ENCODE assay signal across 18 cellular contexts in genomic region chr6:106216527-106216926, GRCh38.
DNase-seq lines count a peak whose midpoint lies in the region; ATAC-seq and TF ChIP-seq lines count a peak whose summit lies in the region.
"Had no signal": no experiment of that assay in that cellular context is flagged by ENCODE, and none has a peak within 500 bp of the region (broad histone marks: within the 10 kb centered on the region; RNA-seq: fewer than 3 reads in every experiment).

No MANE protein-coding gene starts in this region.

- no peak for TF ChIP-seq POLR2A in heart left ventricle (IDR thresholded peaks at IDR 0.05)

- H3K4me1 ChIP-seq in heart left ventricle: no peaks in the 10 kb centered on the region
- no peaks in the 10 kb centered on the region for H3K4me1 ChIP-seq in upper lobe of right lung

- H3K36me3 ChIP-seq in heart left ventricle (no peaks in the 10 kb centered on the region), upper lobe of right lung (no peaks in the 10 kb centered on the region)

- H3K27ac Mint-ChIP-seq in immature natural killer cell: no peak overlapping the region
- H3K27ac Mint-ChIP-seq: CD4-positive, alpha-beta memory T cell; GM23338 had no signal

- in situ Hi-C loops in SK-MEL-5 (cut with HindIII; ENCODE audit: low pct_unique_long_range_greater_than_20kb, low sequenced_read_pairs): no loop called here

- peaks cover 18 to 31% of the 10 kb centered on the region in 2 donors for H3K4me1 Mint-ChIP-seq in immature natural killer cell

- no peak for TF ChIP-seq CTCF in heart left ventricle (IDR thresholded peaks at IDR 0.05)
- no peak for TF ChIP-seq CTCF in upper lobe of right lung (IDR thresholded peaks at IDR 0.05)

- H3K9me3 ChIP-seq in heart left ventricle: no peaks in the 10 kb centered on the region
- no peaks in the 10 kb centered on the region for H3K9me3 ChIP-seq in upper lobe of right lung

- no peak overlapping the region for H3K27ac ChIP-seq in heart left ventricle
- no peak overlapping the region for H3K27ac ChIP-seq in upper lobe of right lung

- H3K27me3 Mint-ChIP-seq in immature natural killer cell (ENCODE audit: low read depth in 3 of 3): peaks cover 0 to 3% (median 2%) of the 10 kb centered on the region in 3 donors
- H3K27me3 Mint-ChIP-seq: CD4-positive, alpha-beta memory T cell had no signal

- intact Hi-C loops in Right ventricle myocardium inferior (cut with DNase I): no loop called here
- intact Hi-C loops in heart left ventricle (cut with DNase I): no loop called here
- intact Hi-C loops in upper lobe of right lung (cut with DNase I): no loop called here

- H3K4me3 Mint-ChIP-seq in immature natural killer cell: no peak overlapping the region
- H3K4me3 Mint-ChIP-seq: CD4-positive, alpha-beta memory T cell; GM23338 had no signal

- WGBS in heart left ventricle, 4 donors: 83 to 91% (median 85%) methylated on average over 1 of the region's 1 CpG

- DNase-seq in Right ventricle myocardium inferior (ENCODE audit: missing footprints) (no peak), heart left ventricle (no peak), SK-MEL-5 (ENCODE audit: low read depth, low spot score) (peak; percentile 57), fibroblast of peridontal ligament (ENCODE audit: extremely low read depth) (peak; percentile 36), upper lobe of right lung (no peak), immature natural killer cell (no peak), SW 1271 (lab: John Stamatoyannopoulos, UW) (no peak)
- DNase-seq: 8988T; CD4-positive, alpha-beta memory T cell; KBM-7; NCI-H1105 treated with DMSO at 0.1 percent for 48 hours; NCI-H187 treated with DMSO at 0.1 percent for 48 hours; NCI-H446; NCI-H69; NK-92 treated with Interleukin-12 subunit alpha and Interleukin-12 subunit beta, amount 100 ng/mL, for 24 hours; RPMI8226 had no signal

- H3K4me3 ChIP-seq in heart left ventricle (no peak overlapping the region), upper lobe of right lung (no peak overlapping the region)
- H3K4me3 ChIP-seq: GM23338 had no signal

- H3K27me3 ChIP-seq in heart left ventricle: no peaks in the 10 kb centered on the region
- H3K27me3 ChIP-seq in upper lobe of right lung: no peaks in the 10 kb centered on the region

- ATAC-seq in Right ventricle myocardium inferior (peak; percentile 26), heart left ventricle (no peak), upper lobe of right lung (peak; percentile 36), HG02610 (IDR thresholded peaks at IDR 0.05; ENCODE audit: unreplicated experiment) (no peak)
- ATAC-seq: GM23338 had no signal

- H3K36me3 Mint-ChIP-seq in immature natural killer cell: no peaks in the 10 kb centered on the region
- H3K36me3 Mint-ChIP-seq: CD4-positive, alpha-beta memory T cell had no signal

- H3K9me3 Mint-ChIP-seq in immature natural killer cell: no peaks in the 10 kb centered on the region
- H3K9me3 Mint-ChIP-seq: CD4-positive, alpha-beta memory T cell; GM23338 had no signal

Comparison
In these comparisons a context has a peak if more than half of its experiments do, and no peak if none do; other contexts are left out.
1. ATAC-seq: peak in Right ventricle myocardium inferior (single experiment) and upper lobe of right lung (single experiment); none in heart left ventricle (0 of 4) and HG02610 (single experiment).
2. DNase-seq: peak in SK-MEL-5 (single experiment) and fibroblast of peridontal ligament (single experiment); none in Right ventricle myocardium inferior (single experiment), heart left ventricle (0 of 5), upper lobe of right lung (single experiment), immature natural killer cell (0 of 3) and SW 1271 (0 of 2).